1 cellular context compared by ENCODE assay signal in the genomic region with DNA sequence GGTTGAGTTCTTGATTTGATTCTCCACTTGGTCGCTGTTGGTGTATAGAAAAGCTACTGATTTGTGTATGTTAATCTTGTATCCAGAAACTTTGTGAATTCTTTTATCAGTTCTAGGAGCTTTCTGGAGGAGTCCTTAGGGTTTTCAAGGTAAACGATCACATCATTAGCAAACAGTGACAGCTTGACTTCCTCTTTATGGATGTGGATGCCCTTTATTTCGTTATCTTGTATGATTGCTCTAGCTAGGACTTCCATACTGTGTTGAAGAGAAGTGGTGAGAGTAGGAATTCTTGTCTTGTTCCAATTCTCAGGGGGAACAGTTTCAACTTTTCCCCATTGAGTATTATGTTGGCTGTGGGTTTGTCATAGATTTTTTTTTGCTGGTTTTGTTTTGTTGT.
TF ChIP-seq lines count a peak whose summit lies in the region.

No MANE protein-coding gene starts in this region.

TF ChIP-seq in WTC11, 78 proteins besides CTCF, POLR2A, EP300 and RAD21:
- TF ChIP-seq, protein P1, sequence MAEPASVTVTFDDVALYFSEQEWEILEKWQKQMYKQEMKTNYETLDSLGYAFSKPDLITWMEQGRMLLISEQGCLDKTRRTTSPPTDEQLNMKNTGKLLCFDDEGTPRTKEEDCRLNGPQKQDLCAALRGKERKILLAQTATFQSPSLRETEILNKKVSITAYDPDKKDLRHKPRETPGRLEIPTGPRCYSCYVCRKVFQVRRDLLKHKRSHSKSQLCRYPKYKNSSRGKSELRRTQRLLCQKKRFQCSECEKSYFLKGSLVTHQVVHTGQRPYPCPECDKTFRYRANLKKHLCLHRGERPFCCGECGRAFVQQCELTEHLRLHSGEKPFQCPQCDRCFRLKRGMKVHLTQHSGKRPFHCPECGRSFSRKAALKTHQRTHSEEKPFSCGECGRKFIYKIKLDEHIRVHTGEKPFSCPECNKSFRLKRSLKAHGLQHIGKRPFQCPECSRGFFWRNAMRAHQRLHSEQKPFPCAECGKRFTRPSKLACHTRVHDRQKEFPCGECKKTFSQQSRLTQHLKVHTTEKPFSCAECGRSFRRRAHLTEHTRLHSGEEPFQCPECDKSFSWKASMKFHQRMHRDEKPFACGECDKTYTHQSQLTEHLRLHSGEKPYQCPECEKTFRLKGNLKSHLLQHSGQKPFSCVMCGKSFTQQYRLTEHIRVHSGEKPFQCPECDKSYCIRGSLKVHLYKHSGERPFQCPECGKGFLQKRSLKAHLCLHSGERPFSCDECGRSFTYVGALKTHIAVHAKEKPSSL (CRISPR knock-in tag; conservative IDR thresholded peaks at IDR 0.05) = no peak
- TF ChIP-seq CBFB (CRISPR knock-in tag; IDR thresholded peaks at IDR 0.05; ENCODE audit: low read depth) = no peak
- no peak for TF ChIP-seq FOXP1 (CRISPR knock-in tag; IDR thresholded peaks at IDR 0.05; ENCODE audit: borderline replicate concordance)
- no peak for TF ChIP-seq HMGXB4 (CRISPR knock-in tag; IDR thresholded peaks at IDR 0.05)
- TF ChIP-seq, protein P2, sequence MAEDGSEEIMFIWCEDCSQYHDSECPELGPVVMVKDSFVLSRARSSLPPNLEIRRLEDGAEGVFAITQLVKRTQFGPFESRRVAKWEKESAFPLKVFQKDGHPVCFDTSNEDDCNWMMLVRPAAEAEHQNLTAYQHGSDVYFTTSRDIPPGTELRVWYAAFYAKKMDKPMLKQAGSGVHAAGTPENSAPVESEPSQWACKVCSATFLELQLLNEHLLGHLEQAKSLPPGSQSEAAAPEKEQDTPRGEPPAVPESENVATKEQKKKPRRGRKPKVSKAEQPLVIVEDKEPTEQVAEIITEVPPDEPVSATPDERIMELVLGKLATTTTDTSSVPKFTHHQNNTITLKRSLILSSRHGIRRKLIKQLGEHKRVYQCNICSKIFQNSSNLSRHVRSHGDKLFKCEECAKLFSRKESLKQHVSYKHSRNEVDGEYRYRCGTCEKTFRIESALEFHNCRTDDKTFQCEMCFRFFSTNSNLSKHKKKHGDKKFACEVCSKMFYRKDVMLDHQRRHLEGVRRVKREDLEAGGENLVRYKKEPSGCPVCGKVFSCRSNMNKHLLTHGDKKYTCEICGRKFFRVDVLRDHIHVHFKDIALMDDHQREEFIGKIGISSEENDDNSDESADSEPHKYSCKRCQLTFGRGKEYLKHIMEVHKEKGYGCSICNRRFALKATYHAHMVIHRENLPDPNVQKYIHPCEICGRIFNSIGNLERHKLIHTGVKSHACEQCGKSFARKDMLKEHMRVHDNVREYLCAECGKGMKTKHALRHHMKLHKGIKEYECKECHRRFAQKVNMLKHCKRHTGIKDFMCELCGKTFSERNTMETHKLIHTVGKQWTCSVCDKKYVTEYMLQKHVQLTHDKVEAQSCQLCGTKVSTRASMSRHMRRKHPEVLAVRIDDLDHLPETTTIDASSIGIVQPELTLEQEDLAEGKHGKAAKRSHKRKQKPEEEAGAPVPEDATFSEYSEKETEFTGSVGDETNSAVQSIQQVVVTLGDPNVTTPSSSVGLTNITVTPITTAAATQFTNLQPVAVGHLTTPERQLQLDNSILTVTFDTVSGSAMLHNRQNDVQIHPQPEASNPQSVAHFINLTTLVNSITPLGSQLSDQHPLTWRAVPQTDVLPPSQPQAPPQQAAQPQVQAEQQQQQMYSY (CRISPR knock-in tag; IDR thresholded peaks at IDR 0.05) = no peak
- TF ChIP-seq ZNF281 (CRISPR knock-in tag; IDR thresholded peaks at IDR 0.05) = no peak
- TF ChIP-seq, protein P3, sequence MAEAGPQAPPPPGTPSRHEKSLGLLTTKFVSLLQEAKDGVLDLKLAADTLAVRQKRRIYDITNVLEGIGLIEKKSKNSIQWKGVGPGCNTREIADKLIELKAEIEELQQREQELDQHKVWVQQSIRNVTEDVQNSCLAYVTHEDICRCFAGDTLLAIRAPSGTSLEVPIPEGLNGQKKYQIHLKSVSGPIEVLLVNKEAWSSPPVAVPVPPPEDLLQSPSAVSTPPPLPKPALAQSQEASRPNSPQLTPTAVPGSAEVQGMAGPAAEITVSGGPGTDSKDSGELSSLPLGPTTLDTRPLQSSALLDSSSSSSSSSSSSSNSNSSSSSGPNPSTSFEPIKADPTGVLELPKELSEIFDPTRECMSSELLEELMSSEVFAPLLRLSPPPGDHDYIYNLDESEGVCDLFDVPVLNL (CRISPR knock-in tag; IDR thresholded peaks at IDR 0.05; ENCODE audit: borderline replicate concordance, low read depth) = no peak
- TF ChIP-seq CREM (CRISPR knock-in tag; IDR thresholded peaks at IDR 0.05) = no peak
